13 cellular contexts compared by ENCODE assay signal in the genomic region with DNA sequence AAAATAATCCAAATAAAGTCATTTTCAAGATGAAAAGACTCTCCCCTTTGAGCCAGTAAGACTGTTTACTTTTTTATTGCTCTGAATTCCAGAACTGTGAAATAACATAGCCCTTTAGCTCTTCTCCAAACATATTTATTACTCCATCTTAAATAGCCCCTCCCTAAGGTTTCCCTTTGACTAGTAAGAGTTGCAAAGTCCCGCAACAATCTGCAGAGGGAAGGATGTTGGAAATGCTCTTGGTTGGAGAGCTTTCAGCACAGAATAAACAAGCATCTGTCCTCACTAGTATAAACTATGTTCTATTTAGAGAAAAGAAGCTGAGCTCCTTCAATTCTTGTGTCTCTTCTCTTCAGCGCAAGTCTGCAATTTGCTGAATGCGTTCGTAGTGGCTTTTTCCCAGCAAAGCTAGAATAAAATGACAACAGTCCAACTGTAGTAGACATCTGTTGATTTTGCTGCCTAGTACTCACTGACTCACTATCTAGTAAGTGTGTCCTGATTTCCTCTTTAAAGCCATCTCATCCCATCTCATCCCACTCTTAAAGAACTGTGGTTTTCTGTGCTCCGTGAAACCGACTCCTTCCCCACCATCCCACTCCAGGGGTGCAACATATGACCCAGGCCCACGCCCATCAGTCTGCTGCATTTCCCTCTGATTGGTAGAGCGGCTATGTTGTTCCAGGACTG.
DNase-seq lines count a peak whose midpoint lies in the region; ATAC-seq, FAIRE-seq and TF ChIP-seq lines count a peak whose summit lies in the region.
"Had no signal": no experiment of that assay in that cellular context is flagged by ENCODE, and none has a peak within 500 bp of the region (broad histone marks: within the 10 kb centered on the region; RNA-seq: fewer than 3 reads in every experiment).

No MANE protein-coding gene starts in this region.

- H3K27me3 ChIP-seq in ACC112 (ENCODE audit: insufficient read depth, low read length) (peaks cover 14% of the 10 kb centered on the region; the same call in 1 of the 2 replicates), esophagus squamous epithelium (no peaks in the 10 kb centered on the region), muscle layer of duodenum (ENCODE audit: low read depth, low read length) (no peaks in the 10 kb centered on the region)

- H3K79me2 ChIP-seq in ACC112 (ENCODE audit: control insufficient read depth, insufficient read depth, low read length, unreplicated experiment) = no peaks in the 10 kb centered on the region

- DNase-seq in HTR-8/SVneo (ENCODE audit: insufficient read length, low spot score) (no peak), esophagus squamous epithelium (lab: John Stamatoyannopoulos, UW) (no peak), NCI-H345 treated with DMSO at 0.1 percent for 48 hours (lab: John Stamatoyannopoulos, UW; ENCODE audit: unreplicated experiment) (no peak)
- DNase-seq: AML-193, cerebellar nuclear complex, NCI-H1105 treated with DMSO at 0.1 percent for 48 hours had no signal

- H3K4me1 ChIP-seq in ACC112 (ENCODE audit: control insufficient read depth, insufficient read depth, low read length, unreplicated experiment) (peaks cover 11% of the 10 kb centered on the region), esophagus squamous epithelium (peaks cover 0 to 17% (median 3%) of the 10 kb centered on the region in 3 donors), muscle layer of duodenum (ENCODE audit: control insufficient read depth in 1 of 2, insufficient read depth in 2 of 2, low read length in 2 of 2) (peaks cover 4 to 38% of the 10 kb centered on the region in 2 donors)

- TF ChIP-seq CTCF in esophagus squamous epithelium (IDR thresholded peaks at IDR 0.05) = no peak

- H2AFZ ChIP-seq in ACC112 (ENCODE audit: low read length, unreplicated experiment) = peak overlapping the region; percentile 81

- WGBS in esophagus squamous epithelium, 2 donors = 75 to 78% methylated on average over 7 to 8 of the region's 8 CpGs

- peak; percentile 16 for FAIRE-seq in HTR-8/SVneo (lab: Jason Lieb, UNC)

- ATAC-seq in HG03571 (IDR thresholded peaks at IDR 0.05; ENCODE audit: unreplicated experiment) = no peak
- ATAC-seq in HG02623 (IDR thresholded peaks at IDR 0.05; ENCODE audit: unreplicated experiment) = no peak
- no peak for ATAC-seq in GM18858 (IDR thresholded peaks at IDR 0.05; ENCODE audit: unreplicated experiment)

- H3K4me3 ChIP-seq in ACC112 (ENCODE audit: low read depth, low read length) = peak overlapping the region; percentile 63
- H3K4me3 ChIP-seq in esophagus squamous epithelium = peak overlapping the region in 1 of 4 donors; percentile 31
- peak overlapping the region in 1 of 2 donors; percentile 19 for H3K4me3 ChIP-seq in muscle layer of duodenum (ENCODE audit: low read depth in 1 of 2, low read length in 2 of 2)

- H3K36me3 ChIP-seq in ACC112 (ENCODE audit: insufficient read depth, low read length) (no peaks in the 10 kb centered on the region), esophagus squamous epithelium (no peaks in the 10 kb centered on the region), muscle layer of duodenum (ENCODE audit: control insufficient read depth in 1 of 2, insufficient read depth in 2 of 2, low read length in 2 of 2) (no peaks in the 10 kb centered on the region)

- intact Hi-C loops in esophagus squamous epithelium (cut with DNase I) = no loop called here

- H3K9me3 ChIP-seq in esophagus squamous epithelium = no peaks in the 10 kb centered on the region
- H3K9me3 ChIP-seq in muscle layer of duodenum (ENCODE audit: control insufficient read depth in 1 of 2, low read length in 2 of 2) = no peaks in the 10 kb centered on the region

- no peak overlapping the region for H3K27ac ChIP-seq in ACC112 (ENCODE audit: low read depth, low read length)
- H3K27ac ChIP-seq in esophagus squamous epithelium = peak overlapping the region; percentile 12 to 63 (median 57)
- peak overlapping the region; percentile 52 for H3K27ac ChIP-seq in muscle layer of duodenum (ENCODE audit: low read length)
- H3K27ac ChIP-seq: HL-60, VCaP had no signal

- TF ChIP-seq POLR2A in esophagus squamous epithelium (IDR thresholded peaks at IDR 0.05) = no peak
